Comparison of ENCODE assay signal across 30 cellular contexts in genomic region chr9:107648153-107648716, GRCh38.
A peak's percentile ranks its signal among the peaks of the same experiment; 100 is the strongest.
DNase-seq lines count a peak whose midpoint lies in the region; ATAC-seq and TF ChIP-seq lines count a peak whose summit lies in the region.
"Had no signal": no experiment of that assay in that cellular context is flagged by ENCODE, and none has a peak within 500 bp of the region (broad histone marks: within the 10 kb centered on the region; RNA-seq: fewer than 3 reads in every experiment).

No MANE protein-coding gene starts in this region.

- H3K27ac ChIP-seq in suprapubic skin, result no peak overlapping the region
- H3K27ac ChIP-seq: 22Rv1, left ventricle myocardium inferior, neural progenitor cell, parathyroid adenoma, PC-9, tibial artery had no signal

- H3K4me1 ChIP-seq in adipocyte (ENCODE audit: control insufficient read depth, insufficient read depth, low read length) (peaks cover 9% of the 10 kb centered on the region), suprapubic skin (peaks cover 9% of the 10 kb centered on the region)
- H3K4me1 ChIP-seq: neural progenitor cell, parathyroid adenoma had no signal

- no peak for TF ChIP-seq CTCF in fibroblast of the aortic adventitia (IDR thresholded peaks at IDR 0.05; ENCODE audit: insufficient read depth, low read length)
- no peak for TF ChIP-seq CTCF in suprapubic skin (IDR thresholded peaks at IDR 0.05)

- H3K9me3 ChIP-seq in adipocyte (ENCODE audit: control insufficient read depth, low read length), result no peaks in the 10 kb centered on the region
- no peaks in the 10 kb centered on the region for H3K9me3 ChIP-seq in suprapubic skin
- H3K9me3 ChIP-seq: left ventricle myocardium inferior, tibial artery had no signal

- TF ChIP-seq POLR2A in suprapubic skin (IDR thresholded peaks at IDR 0.05), result no peak
- TF ChIP-seq POLR2A in GM18505 (IDR thresholded peaks at IDR 0.05; ENCODE audit: borderline replicate concordance, extremely low read depth, insufficient read depth, insufficient read length), result no peak

- no peak overlapping the region for H3K9ac ChIP-seq in adipocyte (ENCODE audit: low read length)
- H3K9ac ChIP-seq: neural progenitor cell, parathyroid adenoma had no signal

- no peak for ATAC-seq in GM18505 (IDR thresholded peaks at IDR 0.05; ENCODE audit: unreplicated experiment)
- ATAC-seq in HG03039 (IDR thresholded peaks at IDR 0.05; ENCODE audit: unreplicated experiment), result no peak
- ATAC-seq: right cardiac atrium; Right ventricle myocardium inferior; stimulated activated naive CD8-positive, alpha-beta T cell treated with anti-CD3 and anti-CD28 coated beads, Interleukin-15, amount 100 ng/mL, for 72 hours had no signal

- H3K4me3 ChIP-seq in adipocyte (ENCODE audit: low read length), result no peak overlapping the region
- no peak overlapping the region for H3K4me3 ChIP-seq in fibroblast of the aortic adventitia (ENCODE audit: low read depth, low read length)
- H3K4me3 ChIP-seq in suprapubic skin, result no peak overlapping the region
- H3K4me3 ChIP-seq: left ventricle myocardium inferior, neural progenitor cell, PC-9, tibial artery had no signal

- H3K27me3 ChIP-seq in adipocyte (replicated peaks; ENCODE audit: control insufficient read depth, insufficient read depth, low read length), result peaks cover 1% of the 10 kb centered on the region
- no peaks in the 10 kb centered on the region for H3K27me3 ChIP-seq in suprapubic skin
- H3K27me3 ChIP-seq: neural progenitor cell, tibial artery had no signal

- intact Hi-C loops in posterior cingulate gyrus (cut with DNase I), result no loop called here

- WGBS in suprapubic skin, result 83% methylated on average over 11 of the region's 12 CpGs

- DNase-seq in DMS153 (lab: John Stamatoyannopoulos, UW) (peak; percentile 13), DMS153 treated with DMSO at 0.1 percent for 48 hours (lab: John Stamatoyannopoulos, UW; ENCODE audit: unreplicated experiment) (no peak), adipocyte (ENCODE audit: low read depth) (peak; percentile 75), fibroblast of the aortic adventitia (ENCODE audit: low read depth) (peak; percentile 55), suprapubic skin (ENCODE audit: low spot score in 2 of 2) (peak; percentile 34 to 62), posterior cingulate gyrus (no peak)
- DNase-seq: activated CD4-positive, alpha-beta memory T cell treated with anti-CD3 and anti-CD28 coated beads, Interleukin-2, amount 10 ng/mL, durations not matched to agents 7 days and 5 days; activated CD4-positive, CD25-positive, alpha-beta regulatory T cell treated with anti-CD3 and anti-CD28 coated beads, Interleukin-2, amount 50 U/mL, for 72 hours; activated CD8-positive, alpha-beta memory T cell treated with anti-CD3 and anti-CD28 coated beads, Interleukin-2, amount 50 U/mL, for 48 hours; activated naive CD4-positive, alpha-beta T cell treated with anti-CD3 and anti-CD28 coated beads for 36 hours; CD4-positive, alpha-beta T cell; head of caudate nucleus; islet precursor cell; KBM-7; left ventricle myocardium inferior; mesendoderm; NCI-H1105; NCI-H2227 treated with DMSO at 0.1 percent for 48 hours; NCI-H526; PC-9; right cardiac atrium; stimulated activated CD4-positive, alpha-beta T cell treated with anti-CD3 and anti-CD28 coated beads, Interleukin-2, amount 100 ng/mL, for 48 hours; stimulated activated naive CD8-positive, alpha-beta T cell treated with anti-CD3 and anti-CD28 coated beads, Interleukin-15, amount 100 ng/mL, for 72 hours; tibial artery had no signal

- TF ChIP-seq EP300 in suprapubic skin (IDR thresholded peaks at IDR 0.05), result no peak

- H3K36me3 ChIP-seq in adipocyte (ENCODE audit: control insufficient read depth, insufficient read depth, low read length, severe bottlenecking), result no peaks in the 10 kb centered on the region
- H3K36me3 ChIP-seq in suprapubic skin, result no peaks in the 10 kb centered on the region
- H3K36me3 ChIP-seq: left ventricle myocardium inferior, neural progenitor cell, tibial artery had no signal

Comparison
In these comparisons a context has a peak if more than half of its experiments do, and no peak if none do; other contexts are left out.
1. DNase-seq: peak in DMS153 (single experiment), adipocyte (single experiment), fibroblast of the aortic adventitia (single experiment) and suprapubic skin (2 of 2); none in DMS153 treated with DMSO at 0.1 percent for 48 hours (single experiment) and posterior cingulate gyrus (0 of 10).